ENCODE assay signal across 2 cellular contexts in the genomic region with DNA sequence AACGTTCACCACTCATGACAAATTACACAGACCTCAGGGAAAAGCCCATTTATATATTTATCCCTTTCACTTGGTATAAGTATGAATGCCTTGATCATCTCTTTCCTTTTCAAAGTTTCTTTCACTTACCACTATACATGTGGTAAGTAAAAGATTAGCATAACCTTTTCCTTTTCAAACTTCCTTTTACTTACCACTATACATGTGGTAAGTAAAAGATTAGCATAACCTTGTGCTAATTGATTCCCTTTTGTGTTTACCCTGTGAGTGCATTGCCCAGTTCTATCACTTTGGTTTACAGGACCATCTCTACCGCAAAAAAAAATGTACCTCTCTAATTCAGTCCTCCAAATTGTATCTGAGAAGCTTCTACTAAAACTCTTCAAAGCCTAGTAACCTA.
TF ChIP-seq lines count a peak whose summit lies in the region.

No MANE protein-coding gene starts in this region.

TF ChIP-seq in A549, 52 proteins besides CTCF, POLR2A, EP300 and RAD21:
- TF ChIP-seq MYC (IDR thresholded peaks at IDR 0.05; ENCODE audit: borderline replicate concordance, low read length): no peak
- no peak for TF ChIP-seq CEBPB (IDR thresholded peaks at IDR 0.05)
- no peak for TF ChIP-seq CHD4 (IDR thresholded peaks at IDR 0.05; ENCODE audit: borderline replicate concordance)
- no peak for TF ChIP-seq ZC3H11A (IDR thresholded peaks at IDR 0.05)
- TF ChIP-seq HMGXB4 (CRISPR knock-in tag; IDR thresholded peaks at IDR 0.05; ENCODE audit: borderline replicate concordance): no peak
- TF ChIP-seq RFX5 (IDR thresholded peaks at IDR 0.05): no peak
- no peak for TF ChIP-seq GATA3 (IDR thresholded peaks at IDR 0.05; ENCODE audit: borderline replicate concordance)
- no peak for TF ChIP-seq KDM1A (IDR thresholded peaks at IDR 0.05; ENCODE audit: low read depth)
- TF ChIP-seq FOXS1 (CRISPR knock-in tag; IDR thresholded peaks at IDR 0.05): no peak

TF ChIP-seq in H1, 55 proteins besides CTCF, POLR2A, EP300 and RAD21:
- TF ChIP-seq GABPA (IDR thresholded peaks at IDR 0.05; ENCODE audit: borderline replicate concordance, insufficient read depth, low read length) (no peak), TCF12 (IDR thresholded peaks at IDR 0.05; ENCODE audit: low read depth, low read length) (no peak), CREB1 (IDR thresholded peaks at IDR 0.05) (no peak), TAF1 (IDR thresholded peaks at IDR 0.05; ENCODE audit: low read depth, low read length) (no peak), MAFK (IDR thresholded peaks at IDR 0.05; ENCODE audit: low read depth, low read length) (no peak), SRF (IDR thresholded peaks at IDR 0.05; ENCODE audit: low read depth, low read length) (no peak), ZNF274 (IDR thresholded peaks at IDR 0.05; ENCODE audit: borderline replicate concordance, extremely low read depth, low read length) (no peak), BACH1 (IDR thresholded peaks at IDR 0.05; ENCODE audit: low read length) (no peak), JUN (IDR thresholded peaks at IDR 0.05; ENCODE audit: low read depth, low read length) (no peak), SAP30 (IDR thresholded peaks at IDR 0.05; ENCODE audit: insufficient read depth, insufficient replicate concordance, low read length) (no peak), EZH2 (IDR thresholded peaks at IDR 0.05; ENCODE audit: low read depth, low read length, severe bottlenecking) (no peak)
- TF ChIP-seq, protein P1, sequence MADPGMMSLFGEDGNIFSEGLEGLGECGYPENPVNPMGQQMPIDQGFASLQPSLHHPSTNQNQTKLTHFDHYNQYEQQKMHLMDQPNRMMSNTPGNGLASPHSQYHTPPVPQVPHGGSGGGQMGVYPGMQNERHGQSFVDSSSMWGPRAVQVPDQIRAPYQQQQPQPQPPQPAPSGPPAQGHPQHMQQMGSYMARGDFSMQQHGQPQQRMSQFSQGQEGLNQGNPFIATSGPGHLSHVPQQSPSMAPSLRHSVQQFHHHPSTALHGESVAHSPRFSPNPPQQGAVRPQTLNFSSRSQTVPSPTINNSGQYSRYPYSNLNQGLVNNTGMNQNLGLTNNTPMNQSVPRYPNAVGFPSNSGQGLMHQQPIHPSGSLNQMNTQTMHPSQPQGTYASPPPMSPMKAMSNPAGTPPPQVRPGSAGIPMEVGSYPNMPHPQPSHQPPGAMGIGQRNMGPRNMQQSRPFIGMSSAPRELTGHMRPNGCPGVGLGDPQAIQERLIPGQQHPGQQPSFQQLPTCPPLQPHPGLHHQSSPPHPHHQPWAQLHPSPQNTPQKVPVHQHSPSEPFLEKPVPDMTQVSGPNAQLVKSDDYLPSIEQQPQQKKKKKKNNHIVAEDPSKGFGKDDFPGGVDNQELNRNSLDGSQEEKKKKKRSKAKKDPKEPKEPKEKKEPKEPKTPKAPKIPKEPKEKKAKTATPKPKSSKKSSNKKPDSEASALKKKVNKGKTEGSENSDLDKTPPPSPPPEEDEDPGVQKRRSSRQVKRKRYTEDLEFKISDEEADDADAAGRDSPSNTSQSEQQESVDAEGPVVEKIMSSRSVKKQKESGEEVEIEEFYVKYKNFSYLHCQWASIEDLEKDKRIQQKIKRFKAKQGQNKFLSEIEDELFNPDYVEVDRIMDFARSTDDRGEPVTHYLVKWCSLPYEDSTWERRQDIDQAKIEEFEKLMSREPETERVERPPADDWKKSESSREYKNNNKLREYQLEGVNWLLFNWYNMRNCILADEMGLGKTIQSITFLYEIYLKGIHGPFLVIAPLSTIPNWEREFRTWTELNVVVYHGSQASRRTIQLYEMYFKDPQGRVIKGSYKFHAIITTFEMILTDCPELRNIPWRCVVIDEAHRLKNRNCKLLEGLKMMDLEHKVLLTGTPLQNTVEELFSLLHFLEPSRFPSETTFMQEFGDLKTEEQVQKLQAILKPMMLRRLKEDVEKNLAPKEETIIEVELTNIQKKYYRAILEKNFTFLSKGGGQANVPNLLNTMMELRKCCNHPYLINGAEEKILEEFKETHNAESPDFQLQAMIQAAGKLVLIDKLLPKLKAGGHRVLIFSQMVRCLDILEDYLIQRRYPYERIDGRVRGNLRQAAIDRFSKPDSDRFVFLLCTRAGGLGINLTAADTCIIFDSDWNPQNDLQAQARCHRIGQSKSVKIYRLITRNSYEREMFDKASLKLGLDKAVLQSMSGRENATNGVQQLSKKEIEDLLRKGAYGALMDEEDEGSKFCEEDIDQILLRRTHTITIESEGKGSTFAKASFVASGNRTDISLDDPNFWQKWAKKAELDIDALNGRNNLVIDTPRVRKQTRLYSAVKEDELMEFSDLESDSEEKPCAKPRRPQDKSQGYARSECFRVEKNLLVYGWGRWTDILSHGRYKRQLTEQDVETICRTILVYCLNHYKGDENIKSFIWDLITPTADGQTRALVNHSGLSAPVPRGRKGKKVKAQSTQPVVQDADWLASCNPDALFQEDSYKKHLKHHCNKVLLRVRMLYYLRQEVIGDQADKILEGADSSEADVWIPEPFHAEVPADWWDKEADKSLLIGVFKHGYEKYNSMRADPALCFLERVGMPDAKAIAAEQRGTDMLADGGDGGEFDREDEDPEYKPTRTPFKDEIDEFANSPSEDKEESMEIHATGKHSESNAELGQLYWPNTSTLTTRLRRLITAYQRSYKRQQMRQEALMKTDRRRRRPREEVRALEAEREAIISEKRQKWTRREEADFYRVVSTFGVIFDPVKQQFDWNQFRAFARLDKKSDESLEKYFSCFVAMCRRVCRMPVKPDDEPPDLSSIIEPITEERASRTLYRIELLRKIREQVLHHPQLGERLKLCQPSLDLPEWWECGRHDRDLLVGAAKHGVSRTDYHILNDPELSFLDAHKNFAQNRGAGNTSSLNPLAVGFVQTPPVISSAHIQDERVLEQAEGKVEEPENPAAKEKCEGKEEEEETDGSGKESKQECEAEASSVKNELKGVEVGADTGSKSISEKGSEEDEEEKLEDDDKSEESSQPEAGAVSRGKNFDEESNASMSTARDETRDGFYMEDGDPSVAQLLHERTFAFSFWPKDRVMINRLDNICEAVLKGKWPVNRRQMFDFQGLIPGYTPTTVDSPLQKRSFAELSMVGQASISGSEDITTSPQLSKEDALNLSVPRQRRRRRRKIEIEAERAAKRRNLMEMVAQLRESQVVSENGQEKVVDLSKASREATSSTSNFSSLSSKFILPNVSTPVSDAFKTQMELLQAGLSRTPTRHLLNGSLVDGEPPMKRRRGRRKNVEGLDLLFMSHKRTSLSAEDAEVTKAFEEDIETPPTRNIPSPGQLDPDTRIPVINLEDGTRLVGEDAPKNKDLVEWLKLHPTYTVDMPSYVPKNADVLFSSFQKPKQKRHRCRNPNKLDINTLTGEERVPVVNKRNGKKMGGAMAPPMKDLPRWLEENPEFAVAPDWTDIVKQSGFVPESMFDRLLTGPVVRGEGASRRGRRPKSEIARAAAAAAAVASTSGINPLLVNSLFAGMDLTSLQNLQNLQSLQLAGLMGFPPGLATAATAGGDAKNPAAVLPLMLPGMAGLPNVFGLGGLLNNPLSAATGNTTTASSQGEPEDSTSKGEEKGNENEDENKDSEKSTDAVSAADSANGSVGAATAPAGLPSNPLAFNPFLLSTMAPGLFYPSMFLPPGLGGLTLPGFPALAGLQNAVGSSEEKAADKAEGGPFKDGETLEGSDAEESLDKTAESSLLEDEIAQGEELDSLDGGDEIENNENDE (IDR thresholded peaks at IDR 0.05; ENCODE audit: insufficient replicate concordance, low read length): no peak
- TF ChIP-seq, protein P2, sequence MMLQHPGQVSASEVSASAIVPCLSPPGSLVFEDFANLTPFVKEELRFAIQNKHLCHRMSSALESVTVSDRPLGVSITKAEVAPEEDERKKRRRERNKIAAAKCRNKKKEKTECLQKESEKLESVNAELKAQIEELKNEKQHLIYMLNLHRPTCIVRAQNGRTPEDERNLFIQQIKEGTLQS (IDR thresholded peaks at IDR 0.05; ENCODE audit: insufficient read depth, low read depth, low read length): no peak
